In genomic region chr2:20631617-20632307, GRCh38 we compare ENCODE assay signal across 17 cellular contexts. TPM values are rescaled to one million over a fixed set of nuclear protein-coding genes. Genes with fewer than 3 reads are reported as not detected.
DNase-seq lines count a peak whose midpoint lies in the region; ATAC-seq and TF ChIP-seq lines count a peak whose summit lies in the region.
"Had no signal": no experiment of that assay in that cellular context is flagged by ENCODE, and none has a peak within 500 bp of the region (broad histone marks: within the 10 kb centered on the region; RNA-seq: fewer than 3 reads in every experiment).

No MANE protein-coding gene starts in this region.

- H3K9me3 ChIP-seq in lower lobe of right lung (no peaks in the 10 kb centered on the region), stomach smooth muscle (ENCODE audit: control insufficient read depth in 2 of 2, low read length in 2 of 2) (no peaks in the 10 kb centered on the region), GM23248 (ENCODE audit: low read depth) (no peaks in the 10 kb centered on the region)
- H3K9me3 ChIP-seq: BE2C had no signal

- no peaks in the 10 kb centered on the region for H3K9me2 ChIP-seq in GM23248 (ENCODE audit: insufficient read depth)

- peaks cover 34% of the 10 kb centered on the region for H3K4me1 ChIP-seq in lower lobe of right lung
- peaks cover 94% of the 10 kb centered on the region for H3K4me1 ChIP-seq in stomach smooth muscle (ENCODE audit: control insufficient read depth, insufficient read depth, low read length)
- peaks cover 11% of the 10 kb centered on the region; the same call in 1 of the 2 replicates for H3K4me1 ChIP-seq in GM23248 (ENCODE audit: insufficient read depth)

- no peaks in the 10 kb centered on the region for H3K9me3 Mint-ChIP-seq in brain
- H3K9me3 Mint-ChIP-seq: CD4-positive, alpha-beta memory T cell had no signal

- H4K20me1 ChIP-seq in GM23248 (ENCODE audit: insufficient read depth), result no peaks in the 10 kb centered on the region

- DNase-seq in DMS53 (lab: John Stamatoyannopoulos, UW), result peak; percentile 32
- DNase-seq in DMS53 treated with DMSO at 0.1 percent for 48 hours (lab: John Stamatoyannopoulos, UW; ENCODE audit: unreplicated experiment), result no peak
- DNase-seq in lower lobe of right lung, result peak; percentile 12
- no peak for DNase-seq in dermis blood vessel endothelial cell
- DNase-seq in effector CD4-positive, alpha-beta T cell, result no peak
- DNase-seq in GM23248, result no peak
- DNase-seq: BE2C; CD4-positive, alpha-beta memory T cell; HCEC 1CT; KG1; NCI-H1048; NCI-H1436 treated with DMSO at 0.1 percent for 48 hours; NCI-H2081 treated with DMSO at 0.1 percent for 48 hours; NCI-H510A treated with DMSO at 0.1 percent for 48 hours had no signal

- H3K36me3 ChIP-seq in lower lobe of right lung (peaks cover 23% of the 10 kb centered on the region), stomach smooth muscle (ENCODE audit: control insufficient read depth in 2 of 2, insufficient read depth in 2 of 2, low read length in 2 of 2) (peaks cover 0 to 9% of the 10 kb centered on the region in 2 donors), GM23248 (ENCODE audit: low read depth) (no peaks in the 10 kb centered on the region)
- H3K36me3 ChIP-seq: BE2C had no signal

- H3K27ac ChIP-seq in lower lobe of right lung (no peak overlapping the region), stomach smooth muscle (ENCODE audit: low read length) (peak overlapping the region; percentile 99), GM23248 (no peak overlapping the region)
- H3K27ac ChIP-seq: 22Rv1 had no signal

- no peaks in the 10 kb centered on the region for H3F3A ChIP-seq in GM23248 (ENCODE audit: insufficient read depth)

- H3K4me3 ChIP-seq in lower lobe of right lung (no peak overlapping the region), stomach smooth muscle (ENCODE audit: low read length in 2 of 2) (no peak overlapping the region), GM23248 (no peak overlapping the region)

- no peak overlapping the region for H3K4me2 ChIP-seq in GM23248 (ENCODE audit: unreplicated experiment)

- no peak overlapping the region for H3K4me3 Mint-ChIP-seq in brain
- H3K4me3 Mint-ChIP-seq: CD4-positive, alpha-beta memory T cell had no signal

- H2AFZ ChIP-seq in GM23248, result no peak overlapping the region

- peaks cover 68% of the 10 kb centered on the region for H3K4me1 Mint-ChIP-seq in brain

- TF ChIP-seq CTCF in brain (conservative IDR thresholded peaks at IDR 0.05) (no peak), lower lobe of right lung (IDR thresholded peaks at IDR 0.05) (no peak)

- intact Hi-C loops in lower lobe of right lung (cut with DNase I), result loop anchor here (10.0 kb wide), 1 partner anchor 187 kb away; the partner anchor contains the start of gene RHOB

- no peaks in the 10 kb centered on the region for H3K79me2 ChIP-seq in GM23248 (ENCODE audit: insufficient read depth)

- H3K27me3 Mint-ChIP-seq in brain, result no peaks in the 10 kb centered on the region
- H3K27me3 Mint-ChIP-seq: CD4-positive, alpha-beta memory T cell had no signal

- H3K27me3 ChIP-seq in lower lobe of right lung (ENCODE audit: low read depth) (no peaks in the 10 kb centered on the region), stomach smooth muscle (ENCODE audit: control insufficient read depth in 1 of 2, insufficient read depth in 2 of 2, low read length in 2 of 2) (no peaks in the 10 kb centered on the region), GM23248 (replicated peaks; ENCODE audit: insufficient read depth) (no peaks in the 10 kb centered on the region)
- H3K27me3 ChIP-seq: BE2C had no signal

- H3K36me3 Mint-ChIP-seq in brain, result peaks cover 5% of the 10 kb centered on the region

- H3K27ac Mint-ChIP-seq in brain, result peak overlapping the region in 3 of 5 experiments; percentile 26 to 46 (median 38)

- no peak for ATAC-seq in lower lobe of right lung

- in situ Hi-C loops in GM23248 (cut with MboI), result loop anchor here (10.0 kb wide), 1 partner anchor 177 kb away; no protein-coding TSS in a partner anchor

- WGBS in GM23248 (ENCODE audit: low coverage in 1 of 2, low lambda C conversion rate in 2 of 2, missing lambda C conversion rate in 2 of 2), 2 experiments, result 89 to 90% methylated on average over 6 of the region's 6 CpGs

- no peak overlapping the region for H3K9ac ChIP-seq in stomach smooth muscle (ENCODE audit: low read length in 2 of 2)
- H3K9ac ChIP-seq in GM23248, result no peak overlapping the region

RNA-seq across cellular contexts. Expression of gene HS1BP3, which starts 19.1 kb away (rescaled TPM):
- polyA plus RNA-seq in brain (ENCODE audit: insufficient read depth, low read depth, low replicate concordance) (46.7 TPM), GM23248 (2016; fragmentation: Nextera tagmentation; extraction: Ambion mirVana) (10.6 and 10.9 TPM in 2 replicates)
- total RNA-seq in lower lobe of right lung (39.9 TPM), dermis blood vessel endothelial cell (36.9 and 49.9 TPM in 2 replicates)
- total RNA-seq in GM23248 (2014; rRNA removed; shearing (Covaris generic)), result 10.5 and 17.1 TPM in 2 replicates

RNA-seq across cellular contexts. Expression of gene GDF7, which starts 35.2 kb away (rescaled TPM):
- polyA plus RNA-seq in brain (ENCODE audit: insufficient read depth, low read depth, low replicate concordance) (0.10 TPM), GM23248 (2016; fragmentation: Nextera tagmentation; extraction: Ambion mirVana) (0.03 TPM in 1 of 2 replicates, not detected in the other)
- total RNA-seq in lower lobe of right lung (0.62 TPM), dermis blood vessel endothelial cell (5.4 and 28.1 TPM in 2 replicates)
- not detected in 2 replicates for total RNA-seq in GM23248 (2014; rRNA removed; shearing (Covaris generic))

Comparison
In these comparisons a context has a peak if more than half of its experiments do, and no peak if none do; other contexts are left out.
1. DNase-seq: peak in DMS53 (single experiment) and lower lobe of right lung (single experiment); none in DMS53 treated with DMSO at 0.1 percent for 48 hours (single experiment), dermis blood vessel endothelial cell (single experiment), effector CD4-positive, alpha-beta T cell (single experiment) and GM23248 (single experiment).